ENCODE assay signal across 9 cellular contexts in the genomic region with DNA sequence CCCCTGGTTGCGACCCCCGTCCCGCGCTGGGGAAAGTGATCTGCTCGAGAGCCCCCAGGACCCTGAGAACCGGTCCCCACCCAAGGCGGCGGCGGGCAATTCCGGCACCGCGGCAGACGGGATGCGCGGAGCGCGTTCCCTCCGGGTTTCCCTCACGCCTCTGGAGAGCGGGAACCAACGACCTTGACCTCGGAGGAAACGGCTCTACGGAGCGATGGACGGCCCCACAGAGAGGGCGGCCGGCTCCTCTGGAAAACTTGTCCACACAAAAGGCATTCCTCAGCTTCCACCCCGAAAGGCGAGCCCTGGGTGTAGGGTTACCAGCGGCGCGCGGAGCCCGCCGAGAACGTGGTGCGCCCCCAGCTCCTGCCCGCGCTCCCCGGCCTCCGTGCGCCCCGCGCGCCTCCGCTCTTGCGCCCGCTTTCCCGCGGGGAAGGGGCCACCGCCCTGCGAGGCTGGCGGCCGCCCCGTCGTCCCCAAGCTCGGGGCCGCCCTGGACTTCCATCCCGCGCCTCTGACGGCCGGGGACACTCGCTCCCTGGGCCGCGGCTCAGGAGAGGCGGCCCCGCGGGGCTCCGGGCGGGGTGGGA. TPM values are rescaled to one million over a fixed set of nuclear protein-coding genes. Genes with fewer than 3 reads are reported as not detected.
DNase-seq lines count a peak whose midpoint lies in the region; ATAC-seq and TF ChIP-seq lines count a peak whose summit lies in the region.
"Had no signal": no experiment of that assay in that cellular context is flagged by ENCODE, and none has a peak within 500 bp of the region (broad histone marks: within the 10 kb centered on the region; RNA-seq: fewer than 3 reads in every experiment).

No MANE protein-coding gene starts in this region.

- H3K9me3 Mint-ChIP-seq in T-helper 1 cell treated with Interleukin-12 subunit alpha and Interleukin-12 subunit beta and Interleukin-4 antibody, amounts not matched to agents 30 μg/mL and 1 μg/mL, for 36 hours: no peaks in the 10 kb centered on the region
- no peaks in the 10 kb centered on the region for H3K9me3 Mint-ChIP-seq in activated B cell treated with CpG ODN at 0.5 μM for 24 hours
- H3K9me3 Mint-ChIP-seq: activated naive CD4-positive, alpha-beta T cell treated with anti-CD3 and anti-CD28 coated beads, Interleukin-2, amount 50 U/mL, for 72 hours had no signal

- H3K27me3 ChIP-seq in heart right ventricle: peaks cover 0 to 45% (median 0%) of the 10 kb centered on the region in 7 donors
- H3K27me3 ChIP-seq in prostate gland (replicated peaks; ENCODE audit: insufficient read depth): no peaks in the 10 kb centered on the region

- 1% methylated on average over 47 to 71 of the region's 71 CpGs for WGBS in heart right ventricle, 2 donors
- WGBS in prostate gland: under 1% methylated on average over 38 of the region's 71 CpGs

- DNase-seq in T-helper 1 cell (no peak), activated B cell treated with CpG ODN at 0.5 μM for 24 hours (no peak), heart right ventricle (peak; percentile 32 to 43), prostate gland (ENCODE audit: low spot score) (no peak), ecto neural progenitor cell (ENCODE audit: low spot score) (no peak), DMS153 treated with DMSO at 0.1 percent for 48 hours (lab: John Stamatoyannopoulos, UW; ENCODE audit: unreplicated experiment) (no peak)

- ATAC-seq in activated B cell treated with CpG ODN at 0.5 μM for 24 hours (ENCODE audit: low read depth): no peak
- ATAC-seq in heart right ventricle: peak in 7 of 8 donors; percentile 44 to 58 (median 49)
- no peak for ATAC-seq in GM18502 (IDR thresholded peaks at IDR 0.05; ENCODE audit: poor library complexity, unreplicated experiment)

- POLR2A ChIA-PET in activated B cell treated with CpG ODN at 0.5 μM for 24 hours (lab: Charles Lee): no interaction called here

- H3K36me3 ChIP-seq in heart right ventricle (peaks cover 0 to 10% (median 0%) of the 10 kb centered on the region in 9 donors), prostate gland (no peaks in the 10 kb centered on the region)

- H3K4me1 ChIP-seq in heart right ventricle (peaks cover 5 to 29% (median 18%) of the 10 kb centered on the region in 9 donors), prostate gland (replicated peaks) (no peaks in the 10 kb centered on the region)

- intact Hi-C loops in activated B cell treated with CpG ODN at 0.5 μM for 24 hours (cut with micrococcal nuclease) (no loop called here), heart right ventricle (cut with DNase I) (no loop called here), prostate gland (cut with DNase I) (loop anchor here (1.0 to 2.0 kb wide), 2 partner anchors 110 to 176 kb away; partner anchors contain the start of genes IER5 and STX6)

- H3K4me3 ChIP-seq in heart right ventricle: peak overlapping the region; percentile 41 to 89 (median 66)
- H3K4me3 ChIP-seq in prostate gland: peak overlapping the region; percentile 48 to 51

- CTCF ChIA-PET in activated B cell treated with CpG ODN at 0.5 μM for 24 hours (lab: Charles Lee): no interaction called here

- H3K9me3 ChIP-seq in heart right ventricle (no peaks in the 10 kb centered on the region), prostate gland (no peaks in the 10 kb centered on the region)

- no peak for TF ChIP-seq POLR2A in prostate gland (IDR thresholded peaks at IDR 0.05)

- H3K27ac ChIP-seq in heart right ventricle (peak overlapping the region; percentile 76 to 96 (median 88)), prostate gland (peak overlapping the region; percentile 76 to 79)

- TF ChIP-seq CTCF in activated B cell treated with CpG ODN at 0.5 μM for 24 hours (IDR thresholded peaks at IDR 0.05) (no peak), heart right ventricle (IDR thresholded peaks at IDR 0.05) (no peak), prostate gland (IDR thresholded peaks at IDR 0.05) (no peak)

- no peak overlapping the region for H3K27ac Mint-ChIP-seq in T-helper 1 cell treated with Interleukin-12 subunit alpha and Interleukin-12 subunit beta and Interleukin-4 antibody, amounts not matched to agents 30 μg/mL and 1 μg/mL, for 36 hours
- no peak overlapping the region for H3K27ac Mint-ChIP-seq in activated B cell treated with CpG ODN at 0.5 μM for 24 hours
- H3K27ac Mint-ChIP-seq: activated naive CD4-positive, alpha-beta T cell treated with anti-CD3 and anti-CD28 coated beads, Interleukin-2, amount 50 U/mL, for 72 hours had no signal

- H3K36me3 Mint-ChIP-seq in T-helper 1 cell treated with Interleukin-12 subunit alpha and Interleukin-12 subunit beta and Interleukin-4 antibody, amounts not matched to agents 30 μg/mL and 1 μg/mL, for 36 hours (ENCODE audit: low read depth): no peaks in the 10 kb centered on the region
- no peaks in the 10 kb centered on the region for H3K36me3 Mint-ChIP-seq in activated B cell treated with CpG ODN at 0.5 μM for 24 hours (ENCODE audit: low read depth)

- peaks cover 17% of the 10 kb centered on the region for H3K4me1 Mint-ChIP-seq in T-helper 1 cell treated with Interleukin-12 subunit alpha and Interleukin-12 subunit beta and Interleukin-4 antibody, amounts not matched to agents 30 μg/mL and 1 μg/mL, for 36 hours (ENCODE audit: low read depth)
- H3K4me1 Mint-ChIP-seq in activated B cell treated with CpG ODN at 0.5 μM for 24 hours: peaks cover 15% of the 10 kb centered on the region

- peaks cover 33% of the 10 kb centered on the region for H3K27me3 Mint-ChIP-seq in T-helper 1 cell treated with Interleukin-12 subunit alpha and Interleukin-12 subunit beta and Interleukin-4 antibody, amounts not matched to agents 30 μg/mL and 1 μg/mL, for 36 hours (ENCODE audit: low read depth)
- H3K27me3 Mint-ChIP-seq in activated B cell treated with CpG ODN at 0.5 μM for 24 hours: peaks cover 36% of the 10 kb centered on the region

- H3K4me3 Mint-ChIP-seq in T-helper 1 cell treated with Interleukin-12 subunit alpha and Interleukin-12 subunit beta and Interleukin-4 antibody, amounts not matched to agents 30 μg/mL and 1 μg/mL, for 36 hours: peak overlapping the region; percentile 42
- peak overlapping the region; percentile 63 for H3K4me3 Mint-ChIP-seq in activated B cell treated with CpG ODN at 0.5 μM for 24 hours

RNA-seq across cellular contexts. Expression of gene KIAA1614, which starts 0.4 kb away (rescaled TPM):
- total RNA-seq in activated B cell treated with CpG ODN at 0.5 μM for 24 hours (0.07 and 0.38 TPM in 2 replicates), heart right ventricle (10 to 100 TPM in 1 of 10 donors, 1 to 10 TPM in 9; 4.7 to 13.6 (median 6.4) TPM), prostate gland (1 to 10 TPM; 3.7 to 6.4 TPM)
- 1 to 10 TPM; 5.0 to 7.3 TPM for polyA plus RNA-seq in heart right ventricle

Comparison
In these comparisons a context has a peak if more than half of its experiments do, and no peak if none do; other contexts are left out.
1. DNase-seq: peak in heart right ventricle (2 of 2); none in T-helper 1 cell (0 of 5), activated B cell treated with CpG ODN at 0.5 μM for 24 hours (single experiment), prostate gland (single experiment), ecto neural progenitor cell (single experiment) and DMS153 treated with DMSO at 0.1 percent for 48 hours (single experiment).
2. ATAC-seq: peak in heart right ventricle (7 of 8); none in activated B cell treated with CpG ODN at 0.5 μM for 24 hours (single experiment) and GM18502 (single experiment).